In the genomic region with DNA sequence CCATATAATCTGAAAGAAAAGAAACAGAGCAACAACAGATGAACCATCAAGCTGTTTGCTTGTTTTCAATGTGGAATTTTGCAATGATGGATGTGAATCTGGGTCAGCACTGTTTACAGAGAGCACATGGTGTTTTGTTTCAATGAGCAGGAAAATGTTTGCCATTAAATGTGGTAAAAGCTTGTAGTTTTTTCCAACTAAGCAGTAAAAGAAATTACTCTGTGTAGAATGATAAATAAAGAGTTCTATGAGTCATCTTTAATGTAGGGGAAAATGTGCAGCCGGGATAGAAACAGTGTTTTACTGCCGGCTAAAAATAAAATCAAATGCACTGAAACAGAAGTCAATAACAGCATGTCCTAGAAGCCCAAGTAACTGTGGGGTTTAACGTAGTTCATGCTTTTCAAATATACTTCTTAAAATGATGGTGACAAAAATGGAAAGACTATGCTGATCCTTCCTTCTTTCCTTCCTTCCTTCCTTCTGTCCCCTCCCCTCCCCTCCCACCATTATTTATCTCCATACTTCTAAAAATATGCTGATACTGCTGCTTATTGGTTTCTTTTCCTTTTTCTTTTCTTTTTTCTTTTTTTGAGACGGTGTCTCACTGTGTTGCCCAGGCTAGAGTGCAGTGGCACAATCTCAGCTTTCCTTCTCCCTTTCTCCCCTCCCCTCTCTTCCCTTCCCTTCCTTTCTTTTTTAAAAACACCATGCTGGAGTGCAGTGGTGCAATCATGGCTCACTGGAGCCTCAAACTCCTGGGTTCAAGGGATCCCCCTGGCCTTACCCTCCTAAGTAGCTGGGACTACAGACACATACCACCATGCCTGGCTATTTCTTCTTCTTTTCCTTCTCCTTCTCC, we compare ENCODE assay signal across 1 cellular context.
A peak's percentile ranks its signal among the peaks of the same experiment; 100 is the strongest.
TF ChIP-seq lines count a peak whose summit lies in the region.

No MANE protein-coding gene starts in this region.

TF ChIP-seq in HepG2, 621 proteins besides CTCF, POLR2A, EP300 and RAD21 (continued from another document and continues in another):
- TF ChIP-seq, protein P1, sequence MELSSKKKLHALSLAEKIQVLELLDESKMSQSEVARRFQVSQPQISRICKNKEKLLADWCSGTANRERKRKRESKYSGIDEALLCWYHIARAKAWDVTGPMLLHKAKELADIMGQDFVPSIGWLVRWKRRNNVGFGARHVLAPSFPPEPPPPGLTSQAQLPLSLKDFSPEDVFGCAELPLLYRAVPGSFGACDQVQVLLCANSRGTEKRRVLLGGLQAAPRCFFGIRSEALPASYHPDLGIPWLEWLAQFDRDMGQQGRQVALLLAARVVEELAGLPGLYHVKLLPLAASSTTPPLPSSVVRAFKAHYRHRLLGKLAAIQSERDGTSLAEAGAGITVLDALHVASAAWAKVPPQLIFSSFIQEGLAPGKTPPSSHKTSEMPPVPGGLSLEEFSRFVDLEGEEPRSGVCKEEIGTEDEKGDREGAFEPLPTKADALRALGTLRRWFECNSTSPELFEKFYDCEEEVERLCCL (CRISPR knock-in tag; IDR thresholded peaks at IDR 0.05; ENCODE audit: borderline replicate concordance) = no peak; the same call in 1 of the 2 replicates
- TF ChIP-seq, protein P2, sequence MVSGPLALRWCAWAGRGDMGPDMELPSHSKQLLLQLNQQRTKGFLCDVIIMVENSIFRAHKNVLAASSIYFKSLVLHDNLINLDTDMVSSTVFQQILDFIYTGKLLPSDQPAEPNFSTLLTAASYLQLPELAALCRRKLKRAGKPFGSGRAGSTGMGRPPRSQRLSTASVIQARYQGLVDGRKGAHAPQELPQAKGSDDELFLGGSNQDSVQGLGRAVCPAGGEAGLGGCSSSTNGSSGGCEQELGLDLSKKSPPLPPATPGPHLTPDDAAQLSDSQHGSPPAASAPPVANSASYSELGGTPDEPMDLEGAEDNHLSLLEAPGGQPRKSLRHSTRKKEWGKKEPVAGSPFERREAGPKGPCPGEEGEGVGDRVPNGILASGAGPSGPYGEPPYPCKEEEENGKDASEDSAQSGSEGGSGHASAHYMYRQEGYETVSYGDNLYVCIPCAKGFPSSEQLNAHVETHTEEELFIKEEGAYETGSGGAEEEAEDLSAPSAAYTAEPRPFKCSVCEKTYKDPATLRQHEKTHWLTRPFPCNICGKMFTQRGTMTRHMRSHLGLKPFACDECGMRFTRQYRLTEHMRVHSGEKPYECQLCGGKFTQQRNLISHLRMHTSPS (CRISPR knock-in tag; IDR thresholded peaks at IDR 0.05; ENCODE audit: low read depth) = no peak
- TF ChIP-seq ZSCAN9 (CRISPR knock-in tag; IDR thresholded peaks at IDR 0.05; ENCODE audit: borderline replicate concordance) = peak; percentile 81
- peak; percentile 93 for TF ChIP-seq CEBPB (IDR thresholded peaks at IDR 0.05; ENCODE audit: borderline replicate concordance, low read depth, low read length)
- TF ChIP-seq NFE2L1 (CRISPR knock-in tag; IDR thresholded peaks at IDR 0.05; ENCODE audit: borderline replicate concordance) = no peak
- no peak for TF ChIP-seq ZNF343 (CRISPR knock-in tag; IDR thresholded peaks at IDR 0.05)
- TF ChIP-seq ELF4 (CRISPR knock-in tag; IDR thresholded peaks at IDR 0.05; ENCODE audit: borderline replicate concordance) = peak; percentile 73; the same call in 1 of the 2 replicates
- TF ChIP-seq TCF7 (IDR thresholded peaks at IDR 0.05; ENCODE audit: low read depth) = peak; percentile 63; the same call in 1 of the 2 replicates
- TF ChIP-seq SNAPC2 (CRISPR knock-in tag; IDR thresholded peaks at IDR 0.05) = no peak
- no peak for TF ChIP-seq ZNF678 (CRISPR knock-in tag; IDR thresholded peaks at IDR 0.05)
- TF ChIP-seq ARNT (IDR thresholded peaks at IDR 0.05) = no peak
- TF ChIP-seq RARA (CRISPR knock-in tag; IDR thresholded peaks at IDR 0.05) = peak; percentile 90
- TF ChIP-seq GTF3A (CRISPR knock-in tag; conservative IDR thresholded peaks at IDR 0.05) = no peak
- TF ChIP-seq, protein P3, sequence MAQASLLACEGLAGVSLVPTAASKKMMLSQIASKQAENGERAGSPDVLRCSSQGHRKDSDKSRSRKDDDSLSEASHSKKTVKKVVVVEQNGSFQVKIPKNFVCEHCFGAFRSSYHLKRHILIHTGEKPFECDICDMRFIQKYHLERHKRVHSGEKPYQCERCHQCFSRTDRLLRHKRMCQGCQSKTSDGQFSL (CRISPR knock-in tag; IDR thresholded peaks at IDR 0.05) = no peak
- TF ChIP-seq, protein P4, sequence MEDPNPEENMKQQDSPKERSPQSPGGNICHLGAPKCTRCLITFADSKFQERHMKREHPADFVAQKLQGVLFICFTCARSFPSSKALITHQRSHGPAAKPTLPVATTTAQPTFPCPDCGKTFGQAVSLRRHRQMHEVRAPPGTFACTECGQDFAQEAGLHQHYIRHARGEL (CRISPR knock-in tag; IDR thresholded peaks at IDR 0.05) = no peak
- peak; percentile 94 for TF ChIP-seq SAP130 (CRISPR knock-in tag; IDR thresholded peaks at IDR 0.05; ENCODE audit: low read depth)
- peak; percentile 95 for TF ChIP-seq SOX5 (CRISPR knock-in tag; IDR thresholded peaks at IDR 0.05; ENCODE audit: borderline replicate concordance)
- TF ChIP-seq ZNF335 (CRISPR knock-in tag; IDR thresholded peaks at IDR 0.05) = peak; percentile 62; the same call in 1 of the 2 replicates
- TF ChIP-seq ZZZ3 (CRISPR knock-in tag; IDR thresholded peaks at IDR 0.05; ENCODE audit: borderline replicate concordance) = no peak
- TF ChIP-seq THAP11 (CRISPR knock-in tag; IDR thresholded peaks at IDR 0.05) = peak; percentile 71
- TF ChIP-seq ZNF33A (CRISPR knock-in tag; IDR thresholded peaks at IDR 0.05; ENCODE audit: borderline replicate concordance) = no peak
- TF ChIP-seq, protein P5, sequence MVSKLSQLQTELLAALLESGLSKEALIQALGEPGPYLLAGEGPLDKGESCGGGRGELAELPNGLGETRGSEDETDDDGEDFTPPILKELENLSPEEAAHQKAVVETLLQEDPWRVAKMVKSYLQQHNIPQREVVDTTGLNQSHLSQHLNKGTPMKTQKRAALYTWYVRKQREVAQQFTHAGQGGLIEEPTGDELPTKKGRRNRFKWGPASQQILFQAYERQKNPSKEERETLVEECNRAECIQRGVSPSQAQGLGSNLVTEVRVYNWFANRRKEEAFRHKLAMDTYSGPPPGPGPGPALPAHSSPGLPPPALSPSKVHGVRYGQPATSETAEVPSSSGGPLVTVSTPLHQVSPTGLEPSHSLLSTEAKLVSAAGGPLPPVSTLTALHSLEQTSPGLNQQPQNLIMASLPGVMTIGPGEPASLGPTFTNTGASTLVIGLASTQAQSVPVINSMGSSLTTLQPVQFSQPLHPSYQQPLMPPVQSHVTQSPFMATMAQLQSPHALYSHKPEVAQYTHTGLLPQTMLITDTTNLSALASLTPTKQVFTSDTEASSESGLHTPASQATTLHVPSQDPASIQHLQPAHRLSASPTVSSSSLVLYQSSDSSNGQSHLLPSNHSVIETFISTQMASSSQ (IDR thresholded peaks at IDR 0.05; ENCODE audit: low read depth) = no peak
- TF ChIP-seq, protein P5 (CRISPR knock-in tag; IDR thresholded peaks at IDR 0.05; ENCODE audit: borderline replicate concordance) = no peak; the same call in 1 of the 2 replicates
- no peak for TF ChIP-seq ZNF124 (CRISPR knock-in tag; IDR thresholded peaks at IDR 0.05)
- TF ChIP-seq, protein P6, sequence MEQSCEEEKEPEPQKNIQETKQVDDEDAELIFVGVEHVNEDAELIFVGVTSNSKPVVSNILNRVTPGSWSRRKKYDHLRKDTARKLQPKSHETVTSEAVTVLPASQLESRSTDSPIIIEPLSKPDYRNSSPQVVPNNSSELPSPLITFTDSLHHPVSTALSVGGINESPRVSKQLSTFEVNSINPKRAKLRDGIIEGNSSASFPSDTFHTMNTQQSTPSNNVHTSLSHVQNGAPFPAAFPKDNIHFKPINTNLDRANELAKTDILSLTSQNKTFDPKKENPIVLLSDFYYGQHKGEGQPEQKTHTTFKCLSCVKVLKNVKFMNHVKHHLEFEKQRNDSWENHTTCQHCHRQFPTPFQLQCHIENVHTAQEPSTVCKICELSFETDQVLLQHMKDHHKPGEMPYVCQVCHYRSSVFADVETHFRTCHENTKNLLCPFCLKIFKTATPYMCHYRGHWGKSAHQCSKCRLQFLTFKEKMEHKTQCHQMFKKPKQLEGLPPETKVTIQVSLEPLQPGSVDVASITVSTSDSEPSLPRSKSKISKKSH (CRISPR knock-in tag; IDR thresholded peaks at IDR 0.05; ENCODE audit: borderline replicate concordance) = no peak
- TF ChIP-seq ZNF614 (CRISPR knock-in tag; IDR thresholded peaks at IDR 0.05; ENCODE audit: borderline replicate concordance) = peak; percentile 82
- TF ChIP-seq, protein P7, sequence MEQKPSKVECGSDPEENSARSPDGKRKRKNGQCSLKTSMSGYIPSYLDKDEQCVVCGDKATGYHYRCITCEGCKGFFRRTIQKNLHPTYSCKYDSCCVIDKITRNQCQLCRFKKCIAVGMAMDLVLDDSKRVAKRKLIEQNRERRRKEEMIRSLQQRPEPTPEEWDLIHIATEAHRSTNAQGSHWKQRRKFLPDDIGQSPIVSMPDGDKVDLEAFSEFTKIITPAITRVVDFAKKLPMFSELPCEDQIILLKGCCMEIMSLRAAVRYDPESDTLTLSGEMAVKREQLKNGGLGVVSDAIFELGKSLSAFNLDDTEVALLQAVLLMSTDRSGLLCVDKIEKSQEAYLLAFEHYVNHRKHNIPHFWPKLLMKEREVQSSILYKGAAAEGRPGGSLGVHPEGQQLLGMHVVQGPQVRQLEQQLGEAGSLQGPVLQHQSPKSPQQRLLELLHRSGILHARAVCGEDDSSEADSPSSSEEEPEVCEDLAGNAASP (CRISPR knock-in tag; IDR thresholded peaks at IDR 0.05; ENCODE audit: borderline replicate concordance) = peak; percentile 94
- TF ChIP-seq, protein P8, sequence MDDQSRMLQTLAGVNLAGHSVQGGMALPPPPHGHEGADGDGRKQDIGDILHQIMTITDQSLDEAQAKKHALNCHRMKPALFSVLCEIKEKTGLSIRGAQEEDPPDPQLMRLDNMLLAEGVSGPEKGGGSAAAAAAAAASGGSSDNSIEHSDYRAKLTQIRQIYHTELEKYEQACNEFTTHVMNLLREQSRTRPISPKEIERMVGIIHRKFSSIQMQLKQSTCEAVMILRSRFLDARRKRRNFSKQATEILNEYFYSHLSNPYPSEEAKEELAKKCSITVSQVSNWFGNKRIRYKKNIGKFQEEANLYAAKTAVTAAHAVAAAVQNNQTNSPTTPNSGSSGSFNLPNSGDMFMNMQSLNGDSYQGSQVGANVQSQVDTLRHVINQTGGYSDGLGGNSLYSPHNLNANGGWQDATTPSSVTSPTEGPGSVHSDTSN (CRISPR knock-in tag; IDR thresholded peaks at IDR 0.05; ENCODE audit: borderline replicate concordance) = no peak
- TF ChIP-seq ZNF383 (CRISPR knock-in tag; IDR thresholded peaks at IDR 0.05; ENCODE audit: borderline replicate concordance) = no peak
- peak; percentile 22 for TF ChIP-seq PHF5A (CRISPR knock-in tag; IDR thresholded peaks at IDR 0.05; ENCODE audit: low read depth, unreplicated experiment)
- TF ChIP-seq, protein P9, sequence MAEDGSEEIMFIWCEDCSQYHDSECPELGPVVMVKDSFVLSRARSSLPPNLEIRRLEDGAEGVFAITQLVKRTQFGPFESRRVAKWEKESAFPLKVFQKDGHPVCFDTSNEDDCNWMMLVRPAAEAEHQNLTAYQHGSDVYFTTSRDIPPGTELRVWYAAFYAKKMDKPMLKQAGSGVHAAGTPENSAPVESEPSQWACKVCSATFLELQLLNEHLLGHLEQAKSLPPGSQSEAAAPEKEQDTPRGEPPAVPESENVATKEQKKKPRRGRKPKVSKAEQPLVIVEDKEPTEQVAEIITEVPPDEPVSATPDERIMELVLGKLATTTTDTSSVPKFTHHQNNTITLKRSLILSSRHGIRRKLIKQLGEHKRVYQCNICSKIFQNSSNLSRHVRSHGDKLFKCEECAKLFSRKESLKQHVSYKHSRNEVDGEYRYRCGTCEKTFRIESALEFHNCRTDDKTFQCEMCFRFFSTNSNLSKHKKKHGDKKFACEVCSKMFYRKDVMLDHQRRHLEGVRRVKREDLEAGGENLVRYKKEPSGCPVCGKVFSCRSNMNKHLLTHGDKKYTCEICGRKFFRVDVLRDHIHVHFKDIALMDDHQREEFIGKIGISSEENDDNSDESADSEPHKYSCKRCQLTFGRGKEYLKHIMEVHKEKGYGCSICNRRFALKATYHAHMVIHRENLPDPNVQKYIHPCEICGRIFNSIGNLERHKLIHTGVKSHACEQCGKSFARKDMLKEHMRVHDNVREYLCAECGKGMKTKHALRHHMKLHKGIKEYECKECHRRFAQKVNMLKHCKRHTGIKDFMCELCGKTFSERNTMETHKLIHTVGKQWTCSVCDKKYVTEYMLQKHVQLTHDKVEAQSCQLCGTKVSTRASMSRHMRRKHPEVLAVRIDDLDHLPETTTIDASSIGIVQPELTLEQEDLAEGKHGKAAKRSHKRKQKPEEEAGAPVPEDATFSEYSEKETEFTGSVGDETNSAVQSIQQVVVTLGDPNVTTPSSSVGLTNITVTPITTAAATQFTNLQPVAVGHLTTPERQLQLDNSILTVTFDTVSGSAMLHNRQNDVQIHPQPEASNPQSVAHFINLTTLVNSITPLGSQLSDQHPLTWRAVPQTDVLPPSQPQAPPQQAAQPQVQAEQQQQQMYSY (CRISPR knock-in tag; IDR thresholded peaks at IDR 0.05) = no peak
- TF ChIP-seq, protein P10, sequence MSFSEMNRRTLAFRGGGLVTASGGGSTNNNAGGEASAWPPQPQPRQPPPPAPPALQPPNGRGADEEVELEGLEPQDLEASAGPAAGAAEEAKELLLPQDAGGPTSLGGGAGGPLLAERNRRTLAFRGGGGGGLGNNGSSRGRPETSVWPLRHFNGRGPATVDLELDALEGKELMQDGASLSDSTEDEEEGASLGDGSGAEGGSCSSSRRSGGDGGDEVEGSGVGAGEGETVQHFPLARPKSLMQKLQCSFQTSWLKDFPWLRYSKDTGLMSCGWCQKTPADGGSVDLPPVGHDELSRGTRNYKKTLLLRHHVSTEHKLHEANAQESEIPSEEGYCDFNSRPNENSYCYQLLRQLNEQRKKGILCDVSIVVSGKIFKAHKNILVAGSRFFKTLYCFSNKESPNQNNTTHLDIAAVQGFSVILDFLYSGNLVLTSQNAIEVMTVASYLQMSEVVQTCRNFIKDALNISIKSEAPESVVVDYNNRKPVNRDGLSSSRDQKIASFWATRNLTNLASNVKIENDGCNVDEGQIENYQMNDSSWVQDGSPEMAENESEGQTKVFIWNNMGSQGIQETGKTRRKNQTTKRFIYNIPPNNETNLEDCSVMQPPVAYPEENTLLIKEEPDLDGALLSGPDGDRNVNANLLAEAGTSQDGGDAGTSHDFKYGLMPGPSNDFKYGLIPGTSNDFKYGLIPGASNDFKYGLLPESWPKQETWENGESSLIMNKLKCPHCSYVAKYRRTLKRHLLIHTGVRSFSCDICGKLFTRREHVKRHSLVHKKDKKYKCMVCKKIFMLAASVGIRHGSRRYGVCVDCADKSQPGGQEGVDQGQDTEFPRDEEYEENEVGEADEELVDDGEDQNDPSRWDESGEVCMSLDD (CRISPR knock-in tag; IDR thresholded peaks at IDR 0.05; ENCODE audit: borderline replicate concordance) = no peak
- no peak for TF ChIP-seq SATB2 (CRISPR knock-in tag; IDR thresholded peaks at IDR 0.05)
